Comparison of ENCODE assay signal across 10 cellular contexts in genomic region chr18:55252946-55253345, GRCh38.
DNase-seq lines count a peak whose midpoint lies in the region; ATAC-seq lines count a peak whose summit lies in the region.
"Had no signal": no experiment of that assay in that cellular context is flagged by ENCODE, and none has a peak within 500 bp of the region (broad histone marks: within the 10 kb centered on the region; RNA-seq: fewer than 3 reads in every experiment).

No MANE protein-coding gene starts in this region.

- H3K4me1 ChIP-seq in rectal smooth muscle tissue (ENCODE audit: control insufficient read depth, insufficient read depth, low read length), result peaks cover 15% of the 10 kb centered on the region

- H3K36me3 ChIP-seq in rectal smooth muscle tissue (ENCODE audit: control insufficient read depth, insufficient read depth, low read length), result no peaks in the 10 kb centered on the region

- no peaks in the 10 kb centered on the region for H3K27me3 ChIP-seq in rectal smooth muscle tissue (ENCODE audit: control insufficient read depth, insufficient read depth, low read length)

- H3K27ac ChIP-seq in rectal smooth muscle tissue (ENCODE audit: low read depth, low read length), result peak overlapping the region; percentile 10

- H3K9ac ChIP-seq in rectal smooth muscle tissue (ENCODE audit: low read length), result no peak overlapping the region

- ATAC-seq in GM18907 (IDR thresholded peaks at IDR 0.05; ENCODE audit: unreplicated experiment) (peak; percentile 54), GM21786 (IDR thresholded peaks at IDR 0.05; ENCODE audit: unreplicated experiment) (peak; percentile 55), HG03460 (IDR thresholded peaks at IDR 0.05; ENCODE audit: unreplicated experiment) (peak; percentile 53)

- DNase-seq in DMS53 (lab: John Stamatoyannopoulos, UW) (no peak), H4 (ENCODE audit: low spot score) (no peak), NCI-H1694 (lab: John Stamatoyannopoulos, UW) (no peak), NCI-H82 treated with DMSO at 0.1 percent for 48 hours (lab: John Stamatoyannopoulos, UW; ENCODE audit: unreplicated experiment) (no peak)
- DNase-seq: effector CD8-positive, alpha-beta T cell; NCI-H524 had no signal

- no peak overlapping the region for H3K4me3 ChIP-seq in rectal smooth muscle tissue (ENCODE audit: low read length)
